In genomic region chr7:84921154-84921553, GRCh38 we compare ENCODE assay signal across 24 cellular contexts.
A peak's percentile ranks its signal among the peaks of the same experiment; 100 is the strongest.
DNase-seq lines count a peak whose midpoint lies in the region; ATAC-seq, FAIRE-seq and TF ChIP-seq lines count a peak whose summit lies in the region.
"Had no signal": no experiment of that assay in that cellular context is flagged by ENCODE, and none has a peak within 500 bp of the region (broad histone marks: within the 10 kb centered on the region; RNA-seq: fewer than 3 reads in every experiment).

No MANE protein-coding gene starts in this region.

- intact Hi-C loops in K562 (cut with micrococcal nuclease), result no loop called here

- TF ChIP-seq EP300 in SK-N-SH (IDR thresholded peaks at IDR 0.05; ENCODE audit: borderline replicate concordance in 1 of 2, low read depth in 1 of 2, low read length in 1 of 2) (no peak), K562 (IDR thresholded peaks at IDR 0.05; ENCODE audit: low read length) (no peak)

- H3K36me3 Mint-ChIP-seq in CD8-positive, alpha-beta memory T cell, result no peaks in the 10 kb centered on the region
- H3K36me3 Mint-ChIP-seq: CD8-positive, alpha-beta T cell had no signal

- in situ Hi-C loops in K562 (cut with MboI), result no loop called here

- TF ChIP-seq RAD21 in SK-N-SH (IDR thresholded peaks at IDR 0.05; ENCODE audit: low read length) (no peak), K562 (CRISPR knock-in tag; conservative IDR thresholded peaks at IDR 0.05 in 1 of 2, IDR thresholded peaks at IDR 0.05 in 1 of 2) (no peak)

- BruUV-seq in K562 (replicated peaks; lab: Mats Ljungman, UMichigan), result no TSS peak

- POLR2A ChIA-PET in SK-N-SH (lab: Yijun Ruan, JAX) (no interaction called here), K562 (lab: Yijun Ruan, JAX) (no interaction called here)
- POLR2A ChIA-PET in CD8-positive, alpha-beta memory T cell (lab: Charles Lee), result no interaction called here

- H3K4me1 ChIP-seq in SK-N-SH (ENCODE audit: control insufficient read depth in 1 of 2, insufficient read depth in 2 of 2, low read depth in 1 of 2, low read length in 1 of 2) (no peaks in the 10 kb centered on the region; a peak in 1 of 4 replicates), K562 (replicated peaks in 1 of 2; ENCODE audit: control insufficient read depth in 2 of 2, insufficient read depth in 2 of 2, low read length in 2 of 2) (no peaks in the 10 kb centered on the region)
- H3K4me1 ChIP-seq in CD8-positive, alpha-beta memory T cell (ENCODE audit: insufficient read depth, low read length), result no peaks in the 10 kb centered on the region
- H3K4me1 ChIP-seq: A549; BLaER1 treated with 17β-estradiol and CSF1 and Interleukin-3, amounts not matched to agents 10 nM and 100 nM had no signal

- H3K79me2 ChIP-seq in SK-N-SH (ENCODE audit: insufficient read depth) (no peaks in the 10 kb centered on the region), K562 (ENCODE audit: control insufficient read depth, insufficient read depth, low read length) (no peaks in the 10 kb centered on the region)

- FAIRE-seq in K562 (lab: Jason Lieb, UNC), result no peak
- FAIRE-seq: A549, GM12892, GM18507 had no signal

- TF ChIP-seq POLR2A in K562 (conservative IDR thresholded peaks at IDR 0.05), result no peak

- H3K9me1 ChIP-seq in K562 (ENCODE audit: control insufficient read depth, insufficient read depth, low read length), result no peaks in the 10 kb centered on the region

- H3K9me3 ChIP-seq in SK-N-SH (no peaks in the 10 kb centered on the region), K562 (replicated peaks; ENCODE audit: control insufficient read depth, insufficient read depth, low read depth, low read length) (no peaks in the 10 kb centered on the region)
- no peaks in the 10 kb centered on the region for H3K9me3 ChIP-seq in CD8-positive, alpha-beta memory T cell (ENCODE audit: low read length)
- H3K9me3 ChIP-seq: A549 had no signal

- CTCF ChIA-PET in SK-N-SH (lab: Yijun Ruan, JAX), result no interaction called here
- CTCF ChIA-PET in K562 (lab: Yijun Ruan, JAX; ENCODE audit: low intra/inter-chr PET ratio), result no interaction called here
- CTCF ChIA-PET in CD8-positive, alpha-beta memory T cell (lab: Charles Lee), result no interaction called here

- H4K20me1 ChIP-seq in SK-N-SH (ENCODE audit: insufficient read depth) (no peaks in the 10 kb centered on the region), K562 (replicated peaks; ENCODE audit: control insufficient read depth, insufficient read depth, low read length) (no peaks in the 10 kb centered on the region)
- H4K20me1 ChIP-seq: BLaER1 treated with 17β-estradiol and CSF1 and Interleukin-3, amounts not matched to agents 10 nM and 100 nM had no signal

- no peak overlapping the region for H3K27ac Mint-ChIP-seq in CD8-positive, alpha-beta memory T cell
- H3K27ac Mint-ChIP-seq: B cell; CD4-positive, alpha-beta T cell; CD8-positive, alpha-beta T cell had no signal

- H3K4me3 ChIP-seq in SK-N-SH (ENCODE audit: low read depth in 2 of 2, low read length in 1 of 2) (no peak overlapping the region), K562 (no peak overlapping the region)
- no peak overlapping the region for H3K4me3 ChIP-seq in CD8-positive, alpha-beta memory T cell (ENCODE audit: low read length)
- H3K4me3 ChIP-seq: A549; BLaER1 treated with 17β-estradiol and CSF1 and Interleukin-3, amounts not matched to agents 10 nM and 100 nM; GM12878 had no signal

- H3K4me3 Mint-ChIP-seq in CD8-positive, alpha-beta memory T cell, result no peak overlapping the region
- H3K4me3 Mint-ChIP-seq: B cell; CD4-positive, alpha-beta T cell; CD8-positive, alpha-beta T cell had no signal

- TF ChIP-seq CTCF in SK-N-SH (IDR thresholded peaks at IDR 0.05) (no peak), K562 (IDR thresholded peaks at IDR 0.05 in 2 of 3, conservative IDR thresholded peaks at IDR 0.05 in 1 of 3; ENCODE audit: insufficient read depth in 2 of 3, low read depth in 1 of 3, low read length in 3 of 3) (no peak)

- H3K4me1 Mint-ChIP-seq in CD8-positive, alpha-beta memory T cell, result no peaks in the 10 kb centered on the region
- H3K4me1 Mint-ChIP-seq: B cell had no signal

- peak overlapping the region; percentile 0; the same call in 1 of the 2 replicates for H2AFZ ChIP-seq in SK-N-SH (ENCODE audit: low read depth)
- no peak overlapping the region for H2AFZ ChIP-seq in K562 (ENCODE audit: low read depth, low read length)

- H3K36me3 ChIP-seq in SK-N-SH (replicated peaks in 1 of 2; ENCODE audit: control insufficient read depth in 1 of 2, insufficient read depth in 2 of 2, low read length in 1 of 2) (no peaks in the 10 kb centered on the region), K562 (ENCODE audit: control insufficient read depth, insufficient read depth, low read length) (no peaks in the 10 kb centered on the region)
- no peaks in the 10 kb centered on the region for H3K36me3 ChIP-seq in CD8-positive, alpha-beta memory T cell (ENCODE audit: insufficient read depth, low read length)
- H3K36me3 ChIP-seq: BLaER1 treated with 17β-estradiol and CSF1 and Interleukin-3, amounts not matched to agents 10 nM and 100 nM had no signal

- ATAC-seq in SK-N-SH treated with all-trans-retinoic acid at 6 μM for 48 hours (no peak), K562 (no peak), GM19467 (IDR thresholded peaks at IDR 0.05; ENCODE audit: unreplicated experiment) (no peak)
- ATAC-seq: A549; CD8-positive, alpha-beta T cell; GM12878 had no signal

- 66% methylated on average over 2 of the region's 2 CpGs for WGBS in SK-N-SH (ENCODE audit: low lambda C conversion rate)
- 3% methylated on average over 2 of the region's 2 CpGs for WGBS in K562 (ENCODE audit: insufficient coverage, low coverage, missing lambda C conversion rate)

- no peaks in the 10 kb centered on the region for H3K27me3 Mint-ChIP-seq in CD8-positive, alpha-beta memory T cell
- H3K27me3 Mint-ChIP-seq: B cell; CD4-positive, alpha-beta T cell had no signal

- H3K9me3 Mint-ChIP-seq in CD8-positive, alpha-beta memory T cell, result peaks cover 3 to 25% (median 5%) of the 10 kb centered on the region in 5 donors

- no peak for DNase-seq in SK-N-SH
- no peak for DNase-seq in K562 (ENCODE audit: extremely low read depth in 1 of 4, low spot score in 3 of 4)
- no peak for DNase-seq in CD8-positive, alpha-beta memory T cell
- DNase-seq: AML-193; CD4-positive, alpha-beta T cell; CD8-positive, alpha-beta T cell; COR-L47; DMS 273 treated with DMSO at 0.1 percent for 48 hours; DMS153; DMS53; DMS79; DND-41; EL; GDM1 had no signal

- H3K27ac ChIP-seq in SK-N-SH (ENCODE audit: low read depth in 2 of 2, low read length in 1 of 2) (no peak overlapping the region), K562 (ENCODE audit: extremely low read depth, low read depth, low read length) (no peak overlapping the region)
- H3K27ac ChIP-seq in CD8-positive, alpha-beta memory T cell (ENCODE audit: low read depth, low read length), result no peak overlapping the region
- H3K27ac ChIP-seq: 22Rv1; A549; BLaER1 treated with 17β-estradiol and CSF1 and Interleukin-3, amounts not matched to agents 10 nM and 100 nM; C4-2B had no signal

- H3F3A ChIP-seq in SK-N-SH (replicated peaks; ENCODE audit: insufficient read depth), result no peaks in the 10 kb centered on the region

- H3K9ac ChIP-seq in SK-N-SH (no peak overlapping the region), K562 (ENCODE audit: insufficient read depth in 1 of 2, low read depth in 2 of 2, low read length in 2 of 2) (no peak overlapping the region)
- H3K9ac ChIP-seq: BLaER1 treated with 17β-estradiol and CSF1 and Interleukin-3, amounts not matched to agents 10 nM and 100 nM had no signal

- no peaks in the 10 kb centered on the region for H3K9me2 ChIP-seq in SK-N-SH

- H3K27me3 ChIP-seq in SK-N-SH (ENCODE audit: insufficient read depth) (no peaks in the 10 kb centered on the region), K562 (ENCODE audit: control insufficient read depth in 2 of 2, insufficient read depth in 2 of 2, low read length in 2 of 2) (no peaks in the 10 kb centered on the region)
- no peaks in the 10 kb centered on the region for H3K27me3 ChIP-seq in CD8-positive, alpha-beta memory T cell (ENCODE audit: insufficient read depth, low read length, poor library complexity, severe bottlenecking)
- H3K27me3 ChIP-seq: BLaER1 treated with 17β-estradiol and CSF1 and Interleukin-3, amounts not matched to agents 10 nM and 100 nM had no signal

- H3K4me2 ChIP-seq in SK-N-SH (no peak overlapping the region), K562 (ENCODE audit: insufficient read depth, low read length) (no peak overlapping the region)
- H3K4me2 ChIP-seq: A549; BLaER1 treated with 17β-estradiol and CSF1 and Interleukin-3, amounts not matched to agents 10 nM and 100 nM had no signal

TF ChIP-seq in SK-N-SH, 30 proteins besides CTCF, POLR2A, EP300 and RAD21:
- TF ChIP-seq TAF1 (IDR thresholded peaks at IDR 0.05; ENCODE audit: borderline replicate concordance, low read depth, low read length) (no peak), JUND (IDR thresholded peaks at IDR 0.05) (no peak), RFX5 (IDR thresholded peaks at IDR 0.05; ENCODE audit: low read length) (no peak), FOXJ3 (CRISPR knock-in tag; IDR thresholded peaks at IDR 0.05) (no peak)
TF ChIP-seq in SK-N-SH: peak in this region for 0.

TF ChIP-seq in SK-N-SH treated with all-trans-retinoic acid at 6 μM for 48 hours, 23 proteins besides CTCF, POLR2A, EP300 and RAD21:
- no peak for TF ChIP-seq PPARA (CRISPR knock-in tag; IDR thresholded peaks at IDR 0.05; ENCODE audit: borderline replicate concordance)
- TF ChIP-seq ARNTL (CRISPR knock-in tag; IDR thresholded peaks at IDR 0.05; ENCODE audit: borderline replicate concordance, low read depth), result no peak

TF ChIP-seq in K562, 482 proteins besides CTCF, POLR2A, EP300 and RAD21:
- TF ChIP-seq CEBPG (CRISPR knock-in tag; IDR thresholded peaks at IDR 0.05) (no peak), CEBPG (tag; conservative IDR thresholded peaks at IDR 0.05 in 1 of 2, IDR thresholded peaks at IDR 0.05 in 1 of 2) (peak in 1 of 2 experiments; percentile 50; a peak in 2 of 4 replicates), TEAD4 (IDR thresholded peaks at IDR 0.05; ENCODE audit: low read length) (no peak), TEAD4 (CRISPR knock-in tag; IDR thresholded peaks at IDR 0.05; ENCODE audit: borderline replicate concordance) (no peak), STAG1 (CRISPR knock-in tag; IDR thresholded peaks at IDR 0.05; ENCODE audit: borderline replicate concordance) (no peak), CEBPB (tag; IDR thresholded peaks at IDR 0.05) (peak; percentile 32)
